In genomic region chr1:222457084-222457483, GRCh38 we compare ENCODE assay signal across 9 cellular contexts.
"Had no signal": no experiment of that assay in that cellular context is flagged by ENCODE, and none has a peak within 500 bp of the region (broad histone marks: within the 10 kb centered on the region; RNA-seq: fewer than 3 reads in every experiment).

No MANE protein-coding gene starts in this region.

- H3K27me3 Mint-ChIP-seq: IgD-negative memory B cell had no signal

- DNase-seq: H9, HCEC 1CT, HFFc6, Kasumi-1, KG1 had no signal

- ATAC-seq: GM23338, HepG2 had no signal

- H3K36me3 Mint-ChIP-seq: IgD-negative memory B cell had no signal

- H3K4me3 ChIP-seq: GM23338 had no signal

- H3K27ac ChIP-seq: HL-60 had no signal

- H3K4me3 Mint-ChIP-seq: GM23338, H9, HFFc6, IgD-negative memory B cell had no signal

- H3K27ac Mint-ChIP-seq: GM23338, H9, HFFc6 had no signal
